ENCODE assay signal across 8 cellular contexts in the genomic region with DNA sequence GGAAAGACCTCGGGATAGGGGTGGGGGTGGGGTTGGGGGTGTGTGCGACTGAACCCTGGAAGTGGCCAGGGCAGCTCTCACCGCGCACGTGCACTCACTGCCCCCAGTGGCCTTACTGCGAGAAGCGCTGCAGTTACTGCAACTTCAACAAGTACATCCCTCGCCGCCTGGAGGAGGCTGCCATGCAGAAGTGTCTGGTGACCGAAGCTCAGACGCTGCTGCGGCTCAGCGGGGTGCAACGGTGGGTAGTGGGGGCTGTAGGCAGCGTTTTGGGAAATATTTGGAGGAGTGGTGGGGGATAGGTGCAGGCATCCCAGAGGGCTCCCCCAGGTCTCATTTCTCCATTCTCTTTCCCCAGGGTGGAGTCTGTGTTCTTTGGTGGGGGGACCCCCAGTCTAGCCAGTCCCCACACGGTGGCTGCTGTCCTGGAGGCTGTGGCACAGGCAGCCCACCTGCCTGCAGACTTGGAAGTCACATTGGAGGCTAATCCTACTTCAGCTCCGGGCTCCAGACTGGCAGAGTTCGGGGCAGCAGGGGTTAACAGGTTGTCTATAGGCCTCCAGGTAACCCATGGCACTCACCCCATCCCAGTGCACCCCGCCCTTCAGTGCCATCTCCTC. TPM values are rescaled to one million over a fixed set of nuclear protein-coding genes. Genes with fewer than 3 reads are reported as not detected.
DNase-seq lines count a peak whose midpoint lies in the region; ATAC-seq, FAIRE-seq and TF ChIP-seq lines count a peak whose summit lies in the region.

No MANE protein-coding gene starts in this region.

- H3K4me2 ChIP-seq in BLaER1: peak overlapping the region; percentile 88

- DNase-seq in H54 (ENCODE audit: insufficient read length, low spot score) (peak; percentile 83), NCI-H2227 treated with DMSO at 0.1 percent for 48 hours (lab: John Stamatoyannopoulos, UW) (peak; percentile 62), kidney (peak; percentile 91)
- peak; percentile 38 for DNase-seq in activated CD4-positive, CD25-positive, alpha-beta regulatory T cell treated with anti-CD3 and anti-CD28 coated beads, Interleukin-2, amount 50 U/mL, for 16 hours (ENCODE audit: low read depth, low spot score)
- DNase-seq in central memory CD8-positive, alpha-beta T cell (ENCODE audit: low spot score in 2 of 2): peak; percentile 26 to 44
- peak; percentile 26 to 60 (median 44) for DNase-seq in stimulated activated CD4-positive, alpha-beta T cell treated with anti-CD3 and anti-CD28 coated beads, Interleukin-1b, Interleukin-23, amount 100 ng/mL, for 24 hours (ENCODE audit: low read depth in 4 of 4, low spot score in 1 of 4)

- TF ChIP-seq POLR2A in H54 (IDR thresholded peaks at IDR 0.05; ENCODE audit: low read depth, low read length): no peak

- peak; percentile 66 for ATAC-seq in central memory CD8-positive, alpha-beta T cell (replicated peaks; ENCODE audit: extremely low read depth, poor library complexity, severe bottlenecking)
- no peak for ATAC-seq in HG03139 (IDR thresholded peaks at IDR 0.05; ENCODE audit: unreplicated experiment)

- peaks cover 20% of the 10 kb centered on the region for H3K4me1 ChIP-seq in BLaER1
- H3K4me1 ChIP-seq in kidney (ENCODE audit: control insufficient read depth in 1 of 2, insufficient read depth in 1 of 2, low read depth in 1 of 2, low read length in 2 of 2): peaks cover 15 to 19% of the 10 kb centered on the region in 2 donors

- H3K9ac ChIP-seq in BLaER1 (peak overlapping the region; percentile 84; the same call in 1 of the 2 replicates), kidney (ENCODE audit: low read length in 2 of 2) (peak overlapping the region in 1 of 2 donors; percentile 92)

- H3K36me3 Mint-ChIP-seq in central memory CD8-positive, alpha-beta T cell (ENCODE audit: insufficient read depth): peaks cover 14% of the 10 kb centered on the region

- FAIRE-seq in H54 (lab: Jason Lieb, UNC) (no peak), kidney (lab: Jason Lieb, UNC) (no peak)

- peak overlapping the region; percentile 75 for H3K4me3 Mint-ChIP-seq in central memory CD8-positive, alpha-beta T cell

- H3K27ac Mint-ChIP-seq in central memory CD8-positive, alpha-beta T cell (ENCODE audit: low read depth): no peak overlapping the region

- H3K27me3 Mint-ChIP-seq in central memory CD8-positive, alpha-beta T cell: no peaks in the 10 kb centered on the region

- TF ChIP-seq CTCF in kidney (IDR thresholded peaks at IDR 0.05; ENCODE audit: borderline replicate concordance, extremely low read depth, insufficient read depth): peak; percentile 45

- H3K27me3 ChIP-seq in BLaER1: no peaks in the 10 kb centered on the region

- H3K4me1 Mint-ChIP-seq in central memory CD8-positive, alpha-beta T cell: peaks cover 21% of the 10 kb centered on the region

- intact Hi-C loops in kidney (cut with DNase I): no loop called here

- H3K36me3 ChIP-seq in BLaER1 (peaks cover 36% of the 10 kb centered on the region), kidney (ENCODE audit: control insufficient read depth in 1 of 2, insufficient read depth in 2 of 2, low read length in 2 of 2) (peaks cover 9 to 19% of the 10 kb centered on the region in 2 donors)

- H3K27ac ChIP-seq in BLaER1 (peak overlapping the region; percentile 86; the same call in 1 of the 2 replicates), kidney (ENCODE audit: low read depth in 2 of 2, low read length in 2 of 2) (peak overlapping the region; percentile 92 to 93)

- H3K9me3 ChIP-seq in BLaER1 (no peaks in the 10 kb centered on the region), kidney (ENCODE audit: control insufficient read depth in 1 of 2, low read length in 2 of 2) (no peaks in the 10 kb centered on the region)

- no peaks in the 10 kb centered on the region for H3K9me3 Mint-ChIP-seq in central memory CD8-positive, alpha-beta T cell

- H4K20me1 ChIP-seq in BLaER1: no peaks in the 10 kb centered on the region

- H3K4me3 ChIP-seq in BLaER1 (peak overlapping the region; percentile 79), kidney (ENCODE audit: low read length in 2 of 2) (peak overlapping the region in 1 of 2 donors; percentile 83)

RNA-seq across cellular contexts. Expression of a gene that starts 1.0 kb away (rescaled TPM):
- 38.9 TPM for total RNA-seq in kidney
- 39.9 TPM for polyA plus RNA-seq in kidney (ENCODE audit: insufficient read depth, low read depth, low replicate concordance)

RNA-seq across cellular contexts. Expression of a gene that starts 11.0 kb away (rescaled TPM):
- 0.22 TPM for total RNA-seq in kidney
- 0.43 TPM for polyA plus RNA-seq in kidney (ENCODE audit: insufficient read depth, low read depth, low replicate concordance)

RNA-seq across cellular contexts. Expression of a gene that starts 28.6 kb away (rescaled TPM):
- 0.72 TPM for total RNA-seq in kidney
- 2.9 TPM for polyA plus RNA-seq in kidney (ENCODE audit: insufficient read depth, low read depth, low replicate concordance)

RNA-seq across cellular contexts. Expression of a gene that starts 52.9 kb away (rescaled TPM):
- 5.0 TPM for total RNA-seq in kidney
- 28.7 TPM for polyA plus RNA-seq in kidney (ENCODE audit: insufficient read depth, low read depth, low replicate concordance)

RNA-seq across cellular contexts. Expression of a gene that starts 53.6 kb away (rescaled TPM):
- total RNA-seq in kidney: 44.4 TPM
- polyA plus RNA-seq in kidney (ENCODE audit: insufficient read depth, low read depth, low replicate concordance): 404 TPM

Comparison
In these comparisons a context has a peak if more than half of its experiments do, and no peak if none do; other contexts are left out.
1. DNase-seq: peak in every context shown above with its lines; median percentile 91 in kidney; 83 in H54; 62 in NCI-H2227 treated with DMSO at 0.1 percent for 48 hours; 44 in stimulated activated CD4-positive, alpha-beta T cell treated with anti-CD3 and anti-CD28 coated beads, Interleukin-1b, Interleukin-23, amount 100 ng/mL, for 24 hours; 38 in activated CD4-positive, CD25-positive, alpha-beta regulatory T cell treated with anti-CD3 and anti-CD28 coated beads, Interleukin-2, amount 50 U/mL, for 16 hours; 35 in central memory CD8-positive, alpha-beta T cell.